Comparison of ENCODE assay signal across 10 cellular contexts in genomic region chr4:114013201-114013600, GRCh38. TPM values are rescaled to one million over a fixed set of nuclear protein-coding genes. Genes with fewer than 3 reads are reported as not detected.
DNase-seq lines count a peak whose midpoint lies in the region; ATAC-seq, FAIRE-seq and TF ChIP-seq lines count a peak whose summit lies in the region.
"Not testable (repeated sequence)": the region's sequence is repeated elsewhere in the genome, so short reads cannot be mapped to it uniquely, and the experiment has no call there.
"Had no signal": no experiment of that assay in that cellular context is flagged by ENCODE, and none has a peak within 500 bp of the region (broad histone marks: within the 10 kb centered on the region; RNA-seq: fewer than 3 reads in every experiment).

No MANE protein-coding gene starts in this region.

- H2AFZ ChIP-seq in PC-3 (ENCODE audit: low read length), result not testable (repeated sequence)
- H2AFZ ChIP-seq in neural progenitor cell (replicated peaks), result peak overlapping the region; percentile 57

- not testable (repeated sequence) for H3F3A ChIP-seq in PC-3 (ENCODE audit: low read length, unreplicated experiment); neural progenitor cell (ENCODE audit: low read depth)

- not testable (repeated sequence) for H3K9me3 ChIP-seq in PC-3 (ENCODE audit: low read length); SJCRH30 (replicated peaks); neural progenitor cell (ENCODE audit: low read depth); transverse colon

- H3K9me3 Mint-ChIP-seq in neural progenitor cell, result not testable (repeated sequence)

- not testable (repeated sequence) for H3K9me2 ChIP-seq in PC-3 (replicated peaks; ENCODE audit: low read length)

- H3K4me3 Mint-ChIP-seq in neural progenitor cell, result not testable (repeated sequence)

- peaks cover 36% of the 10 kb centered on the region for H3K4me1 ChIP-seq in PC-3 (ENCODE audit: insufficient read depth, low read length)
- H3K4me1 ChIP-seq in SJCRH30, result peaks cover 21% of the 10 kb centered on the region
- H3K4me1 ChIP-seq in neural progenitor cell, transverse colon: not testable (repeated sequence)

- TF ChIP-seq POLR2A in transverse colon (IDR thresholded peaks at IDR 0.05), result not testable (repeated sequence)

- not testable (repeated sequence) for H3K27me3 Mint-ChIP-seq in neural progenitor cell (ENCODE audit: insufficient read depth, low read depth)

- intact Hi-C loops in PC-3 (cut with micrococcal nuclease), result loop anchor here (10.0 kb wide), 1 partner anchor 62 kb away; no protein-coding TSS in a partner anchor
- intact Hi-C loops in left colon (cut with DNase I, micrococcal nuclease); transverse colon (cut with DNase I; ENCODE audit: low total_unique reads): not testable (repeated sequence)

- not testable (repeated sequence) for H3K79me2 ChIP-seq in PC-3 (ENCODE audit: low read length); neural progenitor cell (ENCODE audit: low read depth)

- peak overlapping the region; percentile 75 for H3K27ac ChIP-seq in PC-3 (ENCODE audit: low read length)
- H3K27ac ChIP-seq in SJCRH30, neural progenitor cell, transverse colon: not testable (repeated sequence)

- in situ Hi-C loops in transverse colon (cut with MboI; ENCODE audit: low pct_ligation_motif_present in 1 of 4, low pct_unique_long_range_greater_than_20kb in 1 of 4, low sequenced_read_pairs in 3 of 4), result not testable (repeated sequence)

- H4K20me1 ChIP-seq in PC-3 (ENCODE audit: low read length); neural progenitor cell (ENCODE audit: low read depth): not testable (repeated sequence)

- peak overlapping the region; percentile 60 for H3K9ac ChIP-seq in PC-3 (ENCODE audit: low read length)
- not testable (repeated sequence) for H3K9ac ChIP-seq in neural progenitor cell

- H3K36me3 Mint-ChIP-seq in neural progenitor cell, result not testable (repeated sequence)

- CTCF ChIA-PET in PC-3 (lab: Charles Lee), result interaction anchor here (0.6 to 0.7 kb wide), 2 partner anchors 63 to 658 kb away, joined by 3 read pairs; no protein-coding TSS in a partner anchor

- FAIRE-seq in bronchial epithelial cell (lab: Jason Lieb, UNC), result not testable (repeated sequence)

- not testable (repeated sequence) for TF ChIP-seq EP300 in transverse colon (IDR thresholded peaks at IDR 0.05; ENCODE audit: low read depth)

- not testable (repeated sequence) for H3K4me1 Mint-ChIP-seq in neural progenitor cell

- not testable (repeated sequence) for BruUV-seq in PC-3 (replicated peaks; lab: Mats Ljungman, UMichigan)

- 83% methylated on average over 4 of the region's 4 CpGs; no CpG with 5 or more reads in 1 of the 2 donors for WGBS in transverse colon (ENCODE audit: low coverage in 1 of 2), 2 donors

- peak; percentile 30 for DNase-seq in Daoy (ENCODE audit: low read depth)
- peak; percentile 63 for DNase-seq in PC-3
- DNase-seq in SJCRH30; neural progenitor cell (ENCODE audit: low spot score): not testable (repeated sequence)
- DNase-seq in bronchial epithelial cell (ENCODE audit: low read depth), result peak; percentile 51
- DNase-seq in epithelial cell of esophagus (ENCODE audit: low read depth), result peak; percentile 70
- DNase-seq in left colon, result peak in 1 of 2 donors; percentile 12
- DNase-seq in transverse colon, result peak; percentile 30

- not testable (repeated sequence) for H3K4me3 ChIP-seq in PC-3 (ENCODE audit: low read length); bronchial epithelial cell (ENCODE audit: low read depth, low read length); epithelial cell of esophagus (ENCODE audit: low read length); neural progenitor cell; transverse colon
- H3K4me3 ChIP-seq in SJCRH30, result peak overlapping the region; percentile 25

- H3K36me3 ChIP-seq in PC-3 (ENCODE audit: low read depth, low read length); SJCRH30; bronchial epithelial cell (ENCODE audit: control insufficient read depth, insufficient read depth, low read length); neural progenitor cell; transverse colon: not testable (repeated sequence)

- not testable (repeated sequence) for H3K27ac Mint-ChIP-seq in neural progenitor cell

- ATAC-seq in PC-3, result not testable (repeated sequence)
- peak; percentile 98 for ATAC-seq in left colon

- 0 out of 2 replicates have a peak overlapping the region, but pooled peaks have one; percentile 33 for H3K4me2 ChIP-seq in PC-3 (ENCODE audit: low read length)
- not testable (repeated sequence) for H3K4me2 ChIP-seq in neural progenitor cell

- POLR2A ChIA-PET in PC-3 (lab: Charles Lee; ENCODE audit: unreplicated experiment), result not testable (repeated sequence)

- TF ChIP-seq CTCF in PC-3 (conservative IDR thresholded peaks at IDR 0.05; ENCODE audit: low read depth, low read length); bronchial epithelial cell (IDR thresholded peaks at IDR 0.05; ENCODE audit: insufficient read depth, low read length, severe bottlenecking); epithelial cell of esophagus (IDR thresholded peaks at IDR 0.05; ENCODE audit: insufficient read depth, low read depth, low read length, missing control alignments); neural progenitor cell (IDR thresholded peaks at IDR 0.05); transverse colon (IDR thresholded peaks at IDR 0.05): not testable (repeated sequence)

- not testable (repeated sequence) for H3K27me3 ChIP-seq in PC-3 (ENCODE audit: low read length); SJCRH30; bronchial epithelial cell (ENCODE audit: control insufficient read depth, insufficient read depth, low read length); neural progenitor cell; transverse colon

RNA-seq across cellular contexts. Expression of gene ARSJ, which starts 33.8 kb away (rescaled TPM):
- total RNA-seq in Daoy (2014; rRNA removed; shearing (Covaris generic)), result 11.0 and 12.2 TPM in 2 replicates
- total RNA-seq in PC-3 (2014; rRNA removed) (16.4 and 19.1 TPM in 2 replicates), bronchial epithelial cell (23.3 and 29.0 TPM in 2 replicates), left colon (10 to 100 TPM in 1 of 2 donors, 1 to 10 TPM in 1; 9.3 to 10.6 TPM), neural progenitor cell (ENCODE audit: low replicate concordance) (0.25 and 0.28 TPM in 2 replicates), transverse colon (1 to 10 TPM; 1.8 to 5.2 (median 2.8) TPM)
- 4.4 and 6.2 TPM in 2 replicates for total RNA-seq in SJCRH30 (2014; rRNA removed; shearing (Covaris generic))
- total RNA-seq: B cell; CD8-positive, alpha-beta T cell had no signal
